In genomic region chr16:73069581-73070262, GRCh38 we compare ENCODE assay signal across 10 cellular contexts. TPM values are rescaled to one million over a fixed set of nuclear protein-coding genes. Genes with fewer than 3 reads are reported as not detected.
A peak's percentile ranks its signal among the peaks of the same experiment; 100 is the strongest.
DNase-seq lines count a peak whose midpoint lies in the region; ATAC-seq and TF ChIP-seq lines count a peak whose summit lies in the region.
"Had no signal": no experiment of that assay in that cellular context is flagged by ENCODE, and none has a peak within 500 bp of the region (broad histone marks: within the 10 kb centered on the region; RNA-seq: fewer than 3 reads in every experiment).

No MANE protein-coding gene starts in this region.

- H3K9me2 ChIP-seq in neural cell (ENCODE audit: insufficient read depth, low read length): no peaks in the 10 kb centered on the region

- H3K4me2 ChIP-seq in neural cell (ENCODE audit: low read length): peak overlapping the region; percentile 57

- TF ChIP-seq POLR2A in heart left ventricle (IDR thresholded peaks at IDR 0.05) (no peak), upper lobe of left lung (IDR thresholded peaks at IDR 0.05) (no peak)

- H3K9me3 ChIP-seq in heart left ventricle (no peaks in the 10 kb centered on the region), right cardiac atrium (ENCODE audit: control insufficient read depth, low read length) (no peaks in the 10 kb centered on the region), neural cell (ENCODE audit: low read length) (no peaks in the 10 kb centered on the region), upper lobe of left lung (no peaks in the 10 kb centered on the region)

- peak overlapping the region; percentile 97 for H3K9ac ChIP-seq in neural cell (ENCODE audit: low read length)

- peaks cover 3% of the 10 kb centered on the region for H3K36me3 Mint-ChIP-seq in endothelial cell (ENCODE audit: low read depth, unreplicated experiment)
- H3K36me3 Mint-ChIP-seq in activated T-cell treated with anti-CD3 and anti-CD28 coated beads, Interleukin-2, amount 50 U/mL, for 24 hours (ENCODE audit: low read depth): no peaks in the 10 kb centered on the region

- TF ChIP-seq EP300 in neural cell (conservative IDR thresholded peaks at IDR 0.05; ENCODE audit: poor library complexity, severe bottlenecking) (no peak), upper lobe of left lung (IDR thresholded peaks at IDR 0.05) (no peak)

- 86 to 88% (median 87%) methylated on average over 5 of the region's 5 CpGs for WGBS in heart left ventricle, 4 donors
- 87% methylated on average over 5 of the region's 5 CpGs for WGBS in right cardiac atrium
- 86% methylated on average over 5 of the region's 5 CpGs for WGBS in upper lobe of left lung, 2 donors

- H3K9me3 Mint-ChIP-seq in endothelial cell (ENCODE audit: unreplicated experiment): no peaks in the 10 kb centered on the region
- H3K9me3 Mint-ChIP-seq in activated T-cell treated with anti-CD3 and anti-CD28 coated beads, Interleukin-2, amount 50 U/mL, for 24 hours: no peaks in the 10 kb centered on the region

- no peaks in the 10 kb centered on the region for H4K20me1 ChIP-seq in neural cell (ENCODE audit: insufficient read depth)

- H3K27ac ChIP-seq in heart left ventricle (peak overlapping the region in 11 of 12 donors; percentile 78 to 96 (median 89)), right cardiac atrium (ENCODE audit: low read length) (no peak overlapping the region), neural cell (ENCODE audit: low read length) (peak overlapping the region; percentile 100), upper lobe of left lung (peak overlapping the region; percentile 70 to 89 (median 86))

- H3K4me1 ChIP-seq in heart left ventricle (peaks cover 3 to 65% (median 57%) of the 10 kb centered on the region in 12 donors), right cardiac atrium (ENCODE audit: control insufficient read depth, insufficient read depth, low read length) (peaks cover 5% of the 10 kb centered on the region), upper lobe of left lung (peaks cover 63 to 68% (median 66%) of the 10 kb centered on the region in 4 donors)

- peaks cover 25% of the 10 kb centered on the region for H3K79me2 ChIP-seq in neural cell (replicated peaks; ENCODE audit: insufficient read depth, low read length)

- TF ChIP-seq RAD21 in neural cell (conservative IDR thresholded peaks at IDR 0.05): no peak

- H3K27me3 ChIP-seq in heart left ventricle: peaks cover 0 to 20% (median 3%) of the 10 kb centered on the region in 9 donors
- H3K27me3 ChIP-seq in right cardiac atrium (ENCODE audit: control insufficient read depth, insufficient read depth): no peaks in the 10 kb centered on the region
- H3K27me3 ChIP-seq in neural cell (ENCODE audit: insufficient read depth, low read depth, low read length): peaks cover 30% of the 10 kb centered on the region
- peaks cover 0 to 15% (median 5%) of the 10 kb centered on the region in 4 donors for H3K27me3 ChIP-seq in upper lobe of left lung

- ATAC-seq in heart left ventricle (no peak), right cardiac atrium (no peak), upper lobe of left lung (ENCODE audit: low FRiP score in 2 of 2) (no peak), GM21717 (IDR thresholded peaks at IDR 0.05; ENCODE audit: unreplicated experiment) (no peak)

- H2AFZ ChIP-seq in neural cell (ENCODE audit: low read depth, low read length): no peak overlapping the region

- peak overlapping the region; percentile 86 for H3K27ac Mint-ChIP-seq in endothelial cell (ENCODE audit: unreplicated experiment)
- no peak overlapping the region for H3K27ac Mint-ChIP-seq in activated T-cell treated with anti-CD3 and anti-CD28 coated beads, Interleukin-2, amount 50 U/mL, for 24 hours

- H3K36me3 ChIP-seq in heart left ventricle: no peaks in the 10 kb centered on the region
- H3K36me3 ChIP-seq in neural cell (ENCODE audit: insufficient read depth, low read length): no peaks in the 10 kb centered on the region
- H3K36me3 ChIP-seq in upper lobe of left lung: no peaks in the 10 kb centered on the region

- H3F3A ChIP-seq in neural cell (ENCODE audit: insufficient read depth, low read length, poor library complexity, severe bottlenecking): peaks cover 10% of the 10 kb centered on the region

- peak overlapping the region; percentile 12 for H3K4me3 Mint-ChIP-seq in endothelial cell (ENCODE audit: unreplicated experiment)
- no peak overlapping the region for H3K4me3 Mint-ChIP-seq in activated T-cell treated with anti-CD3 and anti-CD28 coated beads, Interleukin-2, amount 50 U/mL, for 24 hours

- H3K4me3 ChIP-seq in heart left ventricle: peak overlapping the region in 4 of 12 donors; percentile 31 to 50 (median 36)
- no peak overlapping the region for H3K4me3 ChIP-seq in right cardiac atrium (ENCODE audit: low read length)
- H3K4me3 ChIP-seq in neural cell (ENCODE audit: low read length): peak overlapping the region; percentile 56
- no peak overlapping the region for H3K4me3 ChIP-seq in upper lobe of left lung

- H3K4me1 Mint-ChIP-seq in endothelial cell (ENCODE audit: unreplicated experiment): peaks cover 33% of the 10 kb centered on the region
- H3K4me1 Mint-ChIP-seq in activated T-cell treated with anti-CD3 and anti-CD28 coated beads, Interleukin-2, amount 50 U/mL, for 24 hours (ENCODE audit: low read depth): peaks cover 3% of the 10 kb centered on the region

- intact Hi-C loops in heart left ventricle (cut with DNase I): loop anchor here in 8 of 10 donors (5.0 to 10.0 kb wide), 5 partner anchors 103 to 237 kb away; no protein-coding TSS in a partner anchor
- intact Hi-C loops in right cardiac atrium (cut with DNase I): loop anchor here in 2 of 4 donors (10.0 kb wide), 2 partner anchors 105 to 125 kb away; no protein-coding TSS in a partner anchor

- peaks cover 8% of the 10 kb centered on the region for H3K27me3 Mint-ChIP-seq in endothelial cell (ENCODE audit: unreplicated experiment)
- peaks cover 66% of the 10 kb centered on the region for H3K27me3 Mint-ChIP-seq in activated T-cell treated with anti-CD3 and anti-CD28 coated beads, Interleukin-2, amount 50 U/mL, for 24 hours

- DNase-seq in heart left ventricle (no peak), right cardiac atrium (no peak), endothelial cell (ENCODE audit: low spot score) (no peak), upper lobe of left lung (no peak)
- DNase-seq in activated T-cell treated with anti-CD3 and anti-CD28 coated beads, Interleukin-2, amount 50 U/mL, for 24 hours: no peak
- DNase-seq in activated CD4-positive, alpha-beta T cell treated with anti-CD3 and anti-CD28 coated beads for 4 hours: no peak
- DNase-seq: KG1, T-helper 9 cell had no signal

- TF ChIP-seq CTCF in heart left ventricle (IDR thresholded peaks at IDR 0.05): no peak
- TF ChIP-seq CTCF in endothelial cell (IDR thresholded peaks at IDR 0.05; ENCODE audit: unreplicated experiment): no peak
- TF ChIP-seq CTCF in neural cell (IDR thresholded peaks at IDR 0.05; ENCODE audit: poor library complexity, severe bottlenecking): no peak
- TF ChIP-seq CTCF in upper lobe of left lung (IDR thresholded peaks at IDR 0.05): no peak

TF ChIP-seq in neural cell, 6 proteins besides CTCF, POLR2A, EP300 and RAD21:
- TF ChIP-seq EZH2 (IDR thresholded peaks at IDR 0.05; ENCODE audit: borderline replicate concordance, insufficient read depth, low read length, poor library complexity, severe bottlenecking): no peak

RNA-seq across cellular contexts. Expression of gene ZFHX3, which starts 21.8 kb away (rescaled TPM):
- total RNA-seq in heart left ventricle (10 to 100 TPM in 6 of 9 donors, 1 to 10 TPM in 3; 7.8 to 21.6 (median 14.5) TPM), right cardiac atrium (10 to 100 TPM in 2 of 4 donors, 1 to 10 TPM in 2; 9.1 to 18.2 (median 11.0) TPM), endothelial cell (ENCODE audit: unreplicated experiment) (17.7 TPM), upper lobe of left lung (10 to 100 TPM; 22.4 to 40.3 (median 27.0) TPM)
- polyA plus RNA-seq in heart left ventricle (1 to 10 TPM; 3.8 to 4.0 TPM), right cardiac atrium (4.3 TPM), neural cell (26.4 and 27.7 TPM in 2 replicates)
- polyA minus RNA-seq in neural cell: 112 and 179 TPM in 2 replicates
